ENCODE assay signal across 11 cellular contexts in genomic region chr10:124983321-124983720, GRCh38. TPM values are rescaled to one million over a fixed set of nuclear protein-coding genes. Genes with fewer than 3 reads are reported as not detected.
DNase-seq lines count a peak whose midpoint lies in the region; ATAC-seq and TF ChIP-seq lines count a peak whose summit lies in the region.
"Had no signal": no experiment of that assay in that cellular context is flagged by ENCODE, and none has a peak within 500 bp of the region (broad histone marks: within the 10 kb centered on the region; RNA-seq: fewer than 3 reads in every experiment).

No MANE protein-coding gene starts in this region.

- DNase-seq in HCT116 (ENCODE audit: low read depth, low spot score) (no peak), T-helper 17 cell (no peak), fibroblast of pulmonary artery (ENCODE audit: low read depth) (peak; percentile 46), neural progenitor cell (ENCODE audit: low spot score) (no peak), left lobe of liver (ENCODE audit: low spot score) (no peak), MM.1S (no peak), D341Med (ENCODE audit: low spot score) (no peak)
- DNase-seq: effector CD8-positive, alpha-beta T cell; NCI-H2029 treated with DMSO at 0.1 percent for 48 hours; small intestine had no signal

- H3K27ac ChIP-seq in HCT116 (ENCODE audit: low read depth, low read length) (no peak overlapping the region), neural progenitor cell (no peak overlapping the region), MM.1S (ENCODE audit: low read length) (no peak overlapping the region)

- no peaks in the 10 kb centered on the region for H3K27me3 Mint-ChIP-seq in T-helper 17 cell
- no peaks in the 10 kb centered on the region for H3K27me3 Mint-ChIP-seq in neural progenitor cell (ENCODE audit: insufficient read depth, low read depth)

- H4K20me1 ChIP-seq in HCT116 (ENCODE audit: insufficient read depth) (peaks cover 14% of the 10 kb centered on the region; the same call in 1 of the 2 replicates), neural progenitor cell (ENCODE audit: low read depth) (peaks cover 5% of the 10 kb centered on the region), MM.1S (ENCODE audit: insufficient read depth, low read length) (no peaks in the 10 kb centered on the region)

- CTCF ChIA-PET in HCT116 (lab: Charles Lee), result no interaction called here

- H3K4me2 ChIP-seq in HCT116 (ENCODE audit: low read length) (no peak overlapping the region), neural progenitor cell (no peak overlapping the region), MM.1S (ENCODE audit: low read depth, low read length) (no peak overlapping the region)

- ATAC-seq in HCT116 (0 out of 2 replicates have a peak, but pooled peaks have one; percentile 37), T-helper 17 cell (no peak), left lobe of liver (no peak)

- H3K9me3 Mint-ChIP-seq in neural progenitor cell, result no peaks in the 10 kb centered on the region
- H3K9me3 Mint-ChIP-seq: neural crest cell had no signal

- TF ChIP-seq CTCF in HCT116 (IDR thresholded peaks at IDR 0.05 in 2 of 3, conservative IDR thresholded peaks at IDR 0.05 in 1 of 3; ENCODE audit: borderline replicate concordance in 1 of 3, insufficient read depth in 1 of 3, low read depth in 2 of 3, low read length in 2 of 3), result no peak
- TF ChIP-seq CTCF in fibroblast of pulmonary artery (IDR thresholded peaks at IDR 0.05; ENCODE audit: low read length, missing control alignments), result no peak
- no peak for TF ChIP-seq CTCF in neural progenitor cell (IDR thresholded peaks at IDR 0.05)
- TF ChIP-seq CTCF in MM.1S (IDR thresholded peaks at IDR 0.05; ENCODE audit: low read length), result no peak

- H3K4me3 Mint-ChIP-seq in T-helper 17 cell, result no peak overlapping the region
- H3K4me3 Mint-ChIP-seq in neural progenitor cell, result no peak overlapping the region
- H3K4me3 Mint-ChIP-seq: neural crest cell had no signal

- no peak for TF ChIP-seq POLR2A in HCT116 (IDR thresholded peaks at IDR 0.05; ENCODE audit: borderline replicate concordance, extremely low read depth, insufficient read depth, insufficient read length)

- H3K4me1 ChIP-seq in HCT116 (ENCODE audit: control insufficient read depth in 1 of 2, insufficient read depth in 2 of 2, low read length in 2 of 2) (no peaks in the 10 kb centered on the region), neural progenitor cell (no peaks in the 10 kb centered on the region), MM.1S (ENCODE audit: low read length) (peaks cover 17% of the 10 kb centered on the region)

- TF ChIP-seq RAD21 in HCT116 (IDR thresholded peaks at IDR 0.05; ENCODE audit: low read depth), result no peak

- H3K9ac ChIP-seq in HCT116 (ENCODE audit: low read length) (no peak overlapping the region), neural progenitor cell (no peak overlapping the region), MM.1S (ENCODE audit: low read length) (no peak overlapping the region)

- H3K9me2 ChIP-seq in HCT116 (ENCODE audit: insufficient read depth), result no peaks in the 10 kb centered on the region
- H3K9me2 ChIP-seq in MM.1S (replicated peaks; ENCODE audit: insufficient read depth, low read length), result no peaks in the 10 kb centered on the region

- H3K27me3 ChIP-seq in HCT116 (ENCODE audit: insufficient read depth, low read length) (no peaks in the 10 kb centered on the region), neural progenitor cell (no peaks in the 10 kb centered on the region), MM.1S (replicated peaks; ENCODE audit: insufficient read depth, low read length) (no peaks in the 10 kb centered on the region)

- H3K9me3 ChIP-seq in HCT116 (ENCODE audit: control insufficient read depth in 1 of 2, insufficient read depth in 1 of 2, low read depth in 1 of 2, low read length in 2 of 2) (no peaks in the 10 kb centered on the region), T-helper 17 cell (ENCODE audit: control insufficient read depth, low read length, poor library complexity, severe bottlenecking) (no peaks in the 10 kb centered on the region), neural progenitor cell (ENCODE audit: low read depth) (no peaks in the 10 kb centered on the region), MM.1S (replicated peaks; ENCODE audit: insufficient read depth, low read length) (no peaks in the 10 kb centered on the region)

- H3F3A ChIP-seq in neural progenitor cell (ENCODE audit: low read depth), result peaks cover 45% of the 10 kb centered on the region
- peaks cover 9% of the 10 kb centered on the region; the same call in 1 of the 2 replicates for H3F3A ChIP-seq in MM.1S (ENCODE audit: insufficient read depth, low read length)

- peaks cover 23% of the 10 kb centered on the region for H3K36me3 Mint-ChIP-seq in T-helper 17 cell (ENCODE audit: low read depth)
- H3K36me3 Mint-ChIP-seq in neural progenitor cell, result peaks cover 33% of the 10 kb centered on the region

- intact Hi-C loops in HCT116 (cut with micrococcal nuclease), result loop anchor here (10.0 kb wide), 1 partner anchor 449 kb away; no protein-coding TSS in a partner anchor

- H3K36me3 ChIP-seq in HCT116 (ENCODE audit: control insufficient read depth in 1 of 2, insufficient read depth in 2 of 2, low read length in 2 of 2), result peaks cover 35 to 48% of the 10 kb centered on the region in 2 experiments
- no peaks in the 10 kb centered on the region for H3K36me3 ChIP-seq in neural progenitor cell
- peaks cover 5% of the 10 kb centered on the region; the same call in 1 of the 2 replicates for H3K36me3 ChIP-seq in MM.1S (replicated peaks; ENCODE audit: insufficient read depth, low read length)

- H3K79me2 ChIP-seq in HCT116 (ENCODE audit: insufficient read depth, low read length), result peaks cover 29% of the 10 kb centered on the region
- H3K79me2 ChIP-seq in neural progenitor cell (ENCODE audit: low read depth), result peaks cover 24% of the 10 kb centered on the region
- no peaks in the 10 kb centered on the region for H3K79me2 ChIP-seq in MM.1S (ENCODE audit: low read length)

- RAD21 ChIA-PET in HCT116 (lab: Charles Lee; ENCODE audit: low non-redundant PET in 1 of 2, low total read pairs in 2 of 2, uncharacterized antibody in 2 of 2, unreplicated experiment in 2 of 2), result interaction anchor here in 1 of 2 experiments (0.6 kb wide), 1 partner anchor 16 kb away, joined by 5 read pairs; no protein-coding TSS in a partner anchor

- POLR2A ChIA-PET in HCT116 (lab: Charles Lee), result no interaction called here

- H3K4me3 ChIP-seq in HCT116 (replicated peaks in 1 of 2; ENCODE audit: low read depth in 1 of 2, low read length in 2 of 2) (no peak overlapping the region), fibroblast of pulmonary artery (replicated peaks; ENCODE audit: low read depth, low read length) (no peak overlapping the region), neural progenitor cell (no peak overlapping the region), MM.1S (ENCODE audit: low read length) (no peak overlapping the region)

- H3K27ac Mint-ChIP-seq in T-helper 17 cell (peak overlapping the region; percentile 59), neural progenitor cell (peak overlapping the region; percentile 55)

- no TSS peak for BruUV-seq in HCT116 (replicated peaks; lab: Mats Ljungman, UMichigan)

- H3K4me1 Mint-ChIP-seq in T-helper 17 cell (peaks cover 21% of the 10 kb centered on the region), neural progenitor cell (peaks cover 8% of the 10 kb centered on the region)

- H2AFZ ChIP-seq in HCT116 (ENCODE audit: low read depth, low read length, poor library complexity, severe bottlenecking) (no peak overlapping the region), neural progenitor cell (replicated peaks) (no peak overlapping the region), MM.1S (ENCODE audit: low read length) (no peak overlapping the region)

TF ChIP-seq in HCT116, 20 proteins besides CTCF, POLR2A, EP300 and RAD21:
- no peak for TF ChIP-seq EZH2 (IDR thresholded peaks at IDR 0.05)
- no peak for TF ChIP-seq FOSL1 (IDR thresholded peaks at IDR 0.05; ENCODE audit: low read depth)
- TF ChIP-seq CBX3 (IDR thresholded peaks at IDR 0.05; ENCODE audit: low read depth), result no peak
- TF ChIP-seq ZNF274 (IDR thresholded peaks at IDR 0.05; ENCODE audit: low read depth, low read length), result no peak
- TF ChIP-seq POLR2AphosphoS5 (IDR thresholded peaks at IDR 0.05; ENCODE audit: low read depth, low read length), result peak; percentile 14; the same call in 1 of the 2 replicates
- TF ChIP-seq JUND (IDR thresholded peaks at IDR 0.05), result 0 out of 2 replicates have a peak, but pooled peaks have one; percentile 6
- no peak for TF ChIP-seq ZFX (IDR thresholded peaks at IDR 0.05)
- no peak for TF ChIP-seq EZH2phosphoT487 (IDR thresholded peaks at IDR 0.05; ENCODE audit: borderline replicate concordance)

RNA-seq across cellular contexts. Expression of gene ZRANB1, which starts 41.4 kb away (rescaled TPM):
- 23.9 TPM for total RNA-seq in HCT116 (2021; ENCODE audit: unreplicated experiment)
- 9.9 and 10.8 TPM in 2 replicates for polyA plus RNA-seq in HCT116 (2012)
- 10 to 100 TPM; 19.4 to 21.3 TPM for total RNA-seq in T-helper 17 cell
- total RNA-seq in neural progenitor cell (ENCODE audit: low replicate concordance), result 16.8 and 21.8 TPM in 2 replicates
- 11.6 TPM for total RNA-seq in left lobe of liver
